Comparison of ENCODE assay signal across 1 cellular context in genomic region chr2:156435392-156435724, GRCh38.
TF ChIP-seq lines count a peak whose summit lies in the region.

No MANE protein-coding gene starts in this region.

TF ChIP-seq in HCT116, 20 proteins besides CTCF, POLR2A, EP300 and RAD21 (continued from another document):
- TF ChIP-seq REST (IDR thresholded peaks at IDR 0.05; ENCODE audit: low read depth): no peak
TF ChIP-seq in HCT116: peak in this region for 1.
